ENCODE assay signal across 8 cellular contexts in genomic region chr14:24991821-24992220, GRCh38. TPM values are rescaled to one million over a fixed set of nuclear protein-coding genes. Genes with fewer than 3 reads are reported as not detected.
"Had no signal": no experiment of that assay in that cellular context is flagged by ENCODE, and none has a peak within 500 bp of the region (broad histone marks: within the 10 kb centered on the region; RNA-seq: fewer than 3 reads in every experiment).

No MANE protein-coding gene starts in this region.

- FAIRE-seq: H1, H54 had no signal

- DNase-seq: H9, HCEC 1CT, KBM-7 had no signal

- H3K27ac ChIP-seq: HL-60 had no signal

- H3K4me3 ChIP-seq: GM23338 had no signal

- H3K4me2 ChIP-seq: GM23338 had no signal

- ATAC-seq: GM23338 had no signal

- H2AFZ ChIP-seq: GM23338 had no signal

RNA-seq across cellular contexts. Expression of gene STXBP6, which starts 58.1 kb away (rescaled TPM):
- polyA plus RNA-seq: IgD-negative memory B cell had no signal
